ENCODE assay signal across 9 cellular contexts in genomic region chr17:47693667-47694017, GRCh38. TPM values are rescaled to one million over a fixed set of nuclear protein-coding genes. Genes with fewer than 3 reads are reported as not detected.
DNase-seq lines count a peak whose midpoint lies in the region; ATAC-seq, FAIRE-seq and TF ChIP-seq lines count a peak whose summit lies in the region.
"Had no signal": no experiment of that assay in that cellular context is flagged by ENCODE, and none has a peak within 500 bp of the region (broad histone marks: within the 10 kb centered on the region; RNA-seq: fewer than 3 reads in every experiment).

No MANE protein-coding gene starts in this region.

- no peaks in the 10 kb centered on the region for H3K36me3 ChIP-seq in CD8-positive, alpha-beta T cell (ENCODE audit: insufficient read depth, low read length)
- H3K36me3 ChIP-seq in bronchial epithelial cell (ENCODE audit: control insufficient read depth, insufficient read depth, low read length): no peaks in the 10 kb centered on the region
- no peaks in the 10 kb centered on the region for H3K36me3 ChIP-seq in mucosa of rectum (ENCODE audit: control insufficient read depth in 2 of 2, insufficient read depth in 2 of 2, low read length in 2 of 2)

- peak overlapping the region; percentile 88 for H3K4me3 Mint-ChIP-seq in CD8-positive, alpha-beta T cell

- no peak for DNase-seq in CD8-positive, alpha-beta T cell
- DNase-seq in NB4 (ENCODE audit: low read depth) (no peak), bronchial epithelial cell (ENCODE audit: low read depth) (no peak), SHP77 treated with DMSO at 0.1 percent for 48 hours (lab: John Stamatoyannopoulos, UW) (no peak), NK-92 (lab: John Stamatoyannopoulos, UW; ENCODE audit: unreplicated experiment) (no peak), NOMO-1 treated with DMSO at 0.1 percent for 48 hours (lab: John Stamatoyannopoulos, UW; ENCODE audit: unreplicated experiment) (no peak)

- peak overlapping the region; percentile 19 for H3K27ac Mint-ChIP-seq in CD8-positive, alpha-beta T cell

- TF ChIP-seq POLR2A in NB4 (IDR thresholded peaks at IDR 0.05; ENCODE audit: extremely low read depth, insufficient read length): no peak

- H3K27ac ChIP-seq in CD8-positive, alpha-beta T cell (ENCODE audit: low read depth, low read length): peak overlapping the region; percentile 27
- peak overlapping the region in 1 of 2 donors; percentile 38 for H3K27ac ChIP-seq in mucosa of rectum (ENCODE audit: low read depth in 2 of 2, low read length in 2 of 2)

- CTCF ChIA-PET in CD8-positive, alpha-beta T cell (lab: Charles Lee): interaction anchor here (1.0 to 2.7 kb wide), 3 partner anchors 25 to 48 kb away, joined by 3 to 11 read pairs (median 3); no protein-coding TSS in a partner anchor

- H3K4me3 ChIP-seq in CD8-positive, alpha-beta T cell (ENCODE audit: low read depth, low read length): peak overlapping the region; percentile 49
- H3K4me3 ChIP-seq in NB4 (ENCODE audit: low read depth, low read length) (peak overlapping the region; percentile 52), bronchial epithelial cell (ENCODE audit: low read depth, low read length) (peak overlapping the region; percentile 76), mucosa of rectum (ENCODE audit: low read length in 2 of 2) (peak overlapping the region; percentile 48 to 56)

- H3K4me1 ChIP-seq in CD8-positive, alpha-beta T cell (ENCODE audit: insufficient read depth, low read length): peaks cover 24% of the 10 kb centered on the region
- peaks cover 11 to 19% of the 10 kb centered on the region in 2 donors for H3K4me1 ChIP-seq in mucosa of rectum (ENCODE audit: control insufficient read depth in 2 of 2, insufficient read depth in 2 of 2, low read length in 2 of 2)

- intact Hi-C loops in CD8-positive, alpha-beta T cell (cut with DNase I, micrococcal nuclease): no loop called here

- no peak for TF ChIP-seq CTCF in CD8-positive, alpha-beta T cell (IDR thresholded peaks at IDR 0.05)
- TF ChIP-seq CTCF in NB4 (IDR thresholded peaks at IDR 0.05; ENCODE audit: low read depth, low read length) (no peak), bronchial epithelial cell (IDR thresholded peaks at IDR 0.05; ENCODE audit: insufficient read depth, low read length, severe bottlenecking) (no peak)

- H3K27me3 ChIP-seq in CD8-positive, alpha-beta T cell (ENCODE audit: insufficient read depth, low read length): no peaks in the 10 kb centered on the region
- H3K27me3 ChIP-seq in bronchial epithelial cell (ENCODE audit: control insufficient read depth, insufficient read depth, low read length) (no peaks in the 10 kb centered on the region), mucosa of rectum (ENCODE audit: control insufficient read depth in 2 of 2, insufficient read depth in 2 of 2, low read length in 2 of 2) (peaks cover 3 to 7% of the 10 kb centered on the region in 2 donors)

- no peaks in the 10 kb centered on the region for H3K27me3 Mint-ChIP-seq in CD8-positive, alpha-beta T cell (ENCODE audit: low read depth)

- ATAC-seq in CD8-positive, alpha-beta T cell: peak; percentile 18
- no peak for ATAC-seq in GM19463 (IDR thresholded peaks at IDR 0.05; ENCODE audit: unreplicated experiment)

- POLR2A ChIA-PET in CD8-positive, alpha-beta T cell (lab: Charles Lee): interaction anchor here (0.7 to 1.5 kb wide), 5 partner anchors 13 to 44 kb away, joined by 4 to 8 read pairs (median 7); partner anchors contain the start of genes KPNB1 and TBX21

- H3K4me1 Mint-ChIP-seq in CD8-positive, alpha-beta T cell (ENCODE audit: low read depth): peaks cover 23% of the 10 kb centered on the region

- FAIRE-seq in bronchial epithelial cell (lab: Jason Lieb, UNC): no peak

- H3K36me3 Mint-ChIP-seq in CD8-positive, alpha-beta T cell: peaks cover 5% of the 10 kb centered on the region

- no peaks in the 10 kb centered on the region for H3K9me3 ChIP-seq in CD8-positive, alpha-beta T cell (ENCODE audit: low read length)
- no peaks in the 10 kb centered on the region for H3K9me3 ChIP-seq in mucosa of rectum (ENCODE audit: control insufficient read depth in 2 of 2, low read length in 2 of 2)

- H3K9ac ChIP-seq in mucosa of rectum (ENCODE audit: low read depth in 1 of 2, low read length in 2 of 2): peak overlapping the region in 1 of 2 donors; percentile 48

- H3K9me3 Mint-ChIP-seq in CD8-positive, alpha-beta T cell: no peaks in the 10 kb centered on the region

RNA-seq across cellular contexts. Expression of gene TBKBP1, which starts 0.3 kb away (rescaled TPM):
- total RNA-seq in CD8-positive, alpha-beta T cell: 1 to 10 TPM; 5.2 TPM
- total RNA-seq in bronchial epithelial cell: 6.3 and 9.1 TPM in 2 replicates

RNA-seq across cellular contexts. Expression of gene TBX21, which starts 39.4 kb away (rescaled TPM):
- total RNA-seq in CD8-positive, alpha-beta T cell: 10 to 100 TPM; 37.0 to 39.1 TPM
- not detected in 2 replicates for total RNA-seq in bronchial epithelial cell
- total RNA-seq: HT1080 had no signal

RNA-seq across cellular contexts. Expression of gene KPNB1, which starts 43.9 kb away (rescaled TPM):
- total RNA-seq in CD8-positive, alpha-beta T cell: 100 to 1,000 TPM; 170 to 173 TPM
- total RNA-seq in bronchial epithelial cell: 211 and 279 TPM in 2 replicates

Comparison
In these comparisons a context has a peak if more than half of its experiments do, and no peak if none do; other contexts are left out.
1. RNA of gene TBX21, which starts 39.4 kb away (total RNA-seq): 37.0 to 39.1 TPM in CD8-positive, alpha-beta T cell; not detected in bronchial epithelial cell; every median in the first group is over 10 times any median in the second.
2. Peak in every context shown above with its lines, with median percentiles within 50 percentile points of each other: H3K4me3 ChIP-seq.